In genomic region chr16:2899564-2900072, GRCh38 we compare ENCODE assay signal across 1 cellular context.
TF ChIP-seq lines count a peak whose summit lies in the region.

No MANE protein-coding gene starts in this region.

TF ChIP-seq in HEK293, 187 proteins besides CTCF, POLR2A, EP300 and RAD21:
- no peak for TF ChIP-seq ZNF280C (tag by site-specific recombination; IDR thresholded peaks at IDR 0.05)
- no peak for TF ChIP-seq ZNF175 (tag by site-specific recombination; IDR thresholded peaks at IDR 0.05)
- TF ChIP-seq ZNF341 (tag by site-specific recombination; IDR thresholded peaks at IDR 0.05; ENCODE audit: low read depth): no peak
- TF ChIP-seq ZIC2 (tag by site-specific recombination; IDR thresholded peaks at IDR 0.05): peak; percentile 63
- no peak for TF ChIP-seq ZNF830 (tag by site-specific recombination; IDR thresholded peaks at IDR 0.05; ENCODE audit: low read depth)
- TF ChIP-seq, protein P1, sequence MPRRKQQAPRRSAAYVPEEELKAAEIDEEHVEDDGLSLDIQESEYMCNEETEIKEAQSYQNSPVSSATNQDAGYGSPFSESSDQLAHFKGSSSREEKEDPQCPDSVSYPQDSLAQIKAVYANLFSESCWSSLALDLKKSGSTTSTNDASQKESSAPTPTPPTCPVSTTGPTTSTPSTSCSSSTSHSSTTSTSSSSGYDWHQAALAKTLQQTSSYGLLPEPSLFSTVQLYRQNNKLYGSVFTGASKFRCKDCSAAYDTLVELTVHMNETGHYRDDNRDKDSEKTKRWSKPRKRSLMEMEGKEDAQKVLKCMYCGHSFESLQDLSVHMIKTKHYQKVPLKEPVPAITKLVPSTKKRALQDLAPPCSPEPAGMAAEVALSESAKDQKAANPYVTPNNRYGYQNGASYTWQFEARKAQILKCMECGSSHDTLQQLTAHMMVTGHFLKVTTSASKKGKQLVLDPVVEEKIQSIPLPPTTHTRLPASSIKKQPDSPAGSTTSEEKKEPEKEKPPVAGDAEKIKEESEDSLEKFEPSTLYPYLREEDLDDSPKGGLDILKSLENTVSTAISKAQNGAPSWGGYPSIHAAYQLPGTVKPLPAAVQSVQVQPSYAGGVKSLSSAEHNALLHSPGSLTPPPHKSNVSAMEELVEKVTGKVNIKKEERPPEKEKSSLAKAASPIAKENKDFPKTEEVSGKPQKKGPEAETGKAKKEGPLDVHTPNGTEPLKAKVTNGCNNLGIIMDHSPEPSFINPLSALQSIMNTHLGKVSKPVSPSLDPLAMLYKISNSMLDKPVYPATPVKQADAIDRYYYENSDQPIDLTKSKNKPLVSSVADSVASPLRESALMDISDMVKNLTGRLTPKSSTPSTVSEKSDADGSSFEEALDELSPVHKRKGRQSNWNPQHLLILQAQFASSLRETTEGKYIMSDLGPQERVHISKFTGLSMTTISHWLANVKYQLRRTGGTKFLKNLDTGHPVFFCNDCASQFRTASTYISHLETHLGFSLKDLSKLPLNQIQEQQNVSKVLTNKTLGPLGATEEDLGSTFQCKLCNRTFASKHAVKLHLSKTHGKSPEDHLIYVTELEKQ (tag by site-specific recombination; IDR thresholded peaks at IDR 0.05; ENCODE audit: borderline replicate concordance): no peak
- TF ChIP-seq GLIS1 (tag by site-specific recombination; IDR thresholded peaks at IDR 0.05): peak; percentile 85
- no peak for TF ChIP-seq YY1 (tag by site-specific recombination; IDR thresholded peaks at IDR 0.05)
